In genomic region chr22:39486951-39487825, GRCh38 we compare ENCODE assay signal across 23 cellular contexts. TPM values are rescaled to one million over a fixed set of nuclear protein-coding genes. Genes with fewer than 3 reads are reported as not detected.
DNase-seq lines count a peak whose midpoint lies in the region; ATAC-seq and TF ChIP-seq lines count a peak whose summit lies in the region.
"Had no signal": no experiment of that assay in that cellular context is flagged by ENCODE, and none has a peak within 500 bp of the region (broad histone marks: within the 10 kb centered on the region; RNA-seq: fewer than 3 reads in every experiment).

No MANE protein-coding gene starts in this region.

- no peaks in the 10 kb centered on the region for H3K79me2 ChIP-seq in osteoblast (ENCODE audit: insufficient read depth, low read length)

- POLR2A ChIA-PET in HEK293 (lab: Yijun Ruan, JAX): no interaction called here

- H2AFZ ChIP-seq in osteoblast (ENCODE audit: low read length): no peak overlapping the region

- H3K4me2 ChIP-seq in osteoblast (ENCODE audit: insufficient read depth, low read length): no peak overlapping the region

- peak; percentile 37 for DNase-seq in 8988T
- no peak for DNase-seq in left ventricle myocardium inferior
- peak; percentile 72 for DNase-seq in osteoblast (ENCODE audit: insufficient read length, low spot score, missing footprints)
- DNase-seq in amniotic stem cell (lab: John Stamatoyannopoulos, UW): no peak
- no peak for DNase-seq in NCI-H1417 (lab: John Stamatoyannopoulos, UW)
- no peak for DNase-seq in NCI-H446 treated with DMSO at 0.1 percent for 48 hours (lab: John Stamatoyannopoulos, UW)
- DNase-seq: activated naive CD4-positive, alpha-beta T cell treated with anti-CD3 and anti-CD28 coated beads, Interleukin-2, amount 50 U/mL, for 16 hours; BE2C; brain microvascular endothelial cell; effector CD4-positive, alpha-beta T cell; EL; MM.1S; naive thymus-derived CD4-positive, alpha-beta T cell; NCI-H2081; NCI-H69; SHP77; stimulated activated naive B cell treated with anti-CD40 and anti-IgM and Interleukin-4, amounts not matched to agents 10 μg/mL and 1 μg/mL and 100 μg/mL, for 72 hours had no signal

- H3K4me3 ChIP-seq in HEK293 (ENCODE audit: low read depth, low read length) (no peak overlapping the region), left ventricle myocardium inferior (no peak overlapping the region), osteoblast (ENCODE audit: insufficient read depth, low read length) (no peak overlapping the region)
- H3K4me3 ChIP-seq: GM12878, skin epidermis had no signal

- TF ChIP-seq CTCF in HEK293 (tag by site-specific recombination; IDR thresholded peaks at IDR 0.05) (no peak), left ventricle myocardium inferior (IDR thresholded peaks at IDR 0.05; ENCODE audit: borderline replicate concordance) (no peak), osteoblast (IDR thresholded peaks at IDR 0.05; ENCODE audit: extremely low read depth, low read depth, low read length) (no peak)

- no peak for ATAC-seq in GM18867 (IDR thresholded peaks at IDR 0.05; ENCODE audit: unreplicated experiment)
- ATAC-seq: CD8-positive, alpha-beta T cell; GM12878; HCT116; naive thymus-derived CD4-positive, alpha-beta T cell; stimulated activated naive B cell treated with anti-CD40 and anti-IgM and Interleukin-4, amounts not matched to agents 10 μg/mL and 1 μg/mL and 100 μg/mL, for 72 hours had no signal

- H4K20me1 ChIP-seq in osteoblast (ENCODE audit: insufficient read depth, low read length): no peaks in the 10 kb centered on the region

- H3K27ac ChIP-seq in HEK293 (ENCODE audit: extremely low read depth, low read depth, low read length): no peak overlapping the region
- peak overlapping the region; percentile 64 for H3K27ac ChIP-seq in left ventricle myocardium inferior (replicated peaks)
- no peak overlapping the region for H3K27ac ChIP-seq in osteoblast (ENCODE audit: low read depth, low read length)
- H3K27ac ChIP-seq: brain microvascular endothelial cell, skin epidermis had no signal

- H3K4me1 ChIP-seq in HEK293 (ENCODE audit: control insufficient read depth, insufficient read depth, low read length) (no peaks in the 10 kb centered on the region), left ventricle myocardium inferior (peaks cover 20% of the 10 kb centered on the region), osteoblast (ENCODE audit: insufficient read depth, low read length) (no peaks in the 10 kb centered on the region)

- CTCF ChIA-PET in HEK293 (lab: Yijun Ruan, JAX): interaction anchor here (2.2 kb wide), 1 partner anchor 9 kb away, joined by 6 read pairs; no protein-coding TSS in a partner anchor

- H3K9me3 ChIP-seq in HEK293 (ENCODE audit: control insufficient read depth, insufficient read depth, low read depth, low read length) (no peaks in the 10 kb centered on the region), left ventricle myocardium inferior (replicated peaks) (no peaks in the 10 kb centered on the region), osteoblast (ENCODE audit: low read depth, low read length) (no peaks in the 10 kb centered on the region)
- H3K9me3 ChIP-seq: BE2C had no signal

- H3K36me3 ChIP-seq in HEK293 (ENCODE audit: control insufficient read depth in 2 of 2, insufficient read depth in 1 of 2, low read length in 2 of 2) (peaks cover 0 to 8% of the 10 kb centered on the region in 2 experiments; a peak in 2 of 3 replicates), left ventricle myocardium inferior (peaks cover 10% of the 10 kb centered on the region), osteoblast (ENCODE audit: insufficient read depth, low read length) (no peaks in the 10 kb centered on the region)
- H3K36me3 ChIP-seq: BE2C, brain microvascular endothelial cell had no signal

- no peaks in the 10 kb centered on the region for H3K27me3 ChIP-seq in left ventricle myocardium inferior (ENCODE audit: low read depth)
- no peaks in the 10 kb centered on the region for H3K27me3 ChIP-seq in osteoblast (ENCODE audit: insufficient read depth, low read length)
- H3K27me3 ChIP-seq: BE2C, brain microvascular endothelial cell had no signal

- intact Hi-C loops in left ventricle myocardium inferior (cut with micrococcal nuclease): no loop called here

TF ChIP-seq in HEK293, 187 proteins besides CTCF, POLR2A, EP300 and RAD21:
- no peak for TF ChIP-seq ZNF768 (tag by site-specific recombination; IDR thresholded peaks at IDR 0.05)
- 0 out of 2 replicates have a peak, but pooled peaks have one; percentile 12 for TF ChIP-seq KLF1 (tag by site-specific recombination; IDR thresholded peaks at IDR 0.05)

RNA-seq across cellular contexts. Expression of gene MIEF1, which starts 14.9 kb away (rescaled TPM):
- total RNA-seq in left ventricle myocardium inferior: 15.5 TPM
- 21.8 and 23.5 TPM in 2 replicates for total RNA-seq in osteoblast

RNA-seq across cellular contexts. Expression of gene MGAT3, which starts 30.4 kb away (rescaled TPM):
- total RNA-seq in left ventricle myocardium inferior (3.2 TPM), osteoblast (under 0.01 TPM in 1 of 2 replicates, not detected in the other)

RNA-seq across cellular contexts. Expression of gene ATF4, which starts 33.2 kb away (rescaled TPM):
- total RNA-seq in left ventricle myocardium inferior: 193 TPM
- 494 and 590 TPM in 2 replicates for total RNA-seq in osteoblast

RNA-seq across cellular contexts. Expression of gene RPS19BP1, which starts 45.4 kb away (rescaled TPM):
- 59.3 TPM for total RNA-seq in left ventricle myocardium inferior
- total RNA-seq in osteoblast: 25.9 and 34.7 TPM in 2 replicates

Comparison
In these comparisons a context has a peak if more than half of its experiments do, and no peak if none do; other contexts are left out.
1. DNase-seq: peak in 8988T (single experiment) and osteoblast (single experiment); none in left ventricle myocardium inferior (single experiment), amniotic stem cell (single experiment), NCI-H1417 (0 of 3) and NCI-H446 treated with DMSO at 0.1 percent for 48 hours (single experiment).